10 cellular contexts compared by ENCODE assay signal in genomic region chr3:142029052-142029642, GRCh38.
DNase-seq lines count a peak whose midpoint lies in the region; TF ChIP-seq lines count a peak whose summit lies in the region.
"Had no signal": no experiment of that assay in that cellular context is flagged by ENCODE, and none has a peak within 500 bp of the region (broad histone marks: within the 10 kb centered on the region; RNA-seq: fewer than 3 reads in every experiment).

No MANE protein-coding gene starts in this region.

- no peaks in the 10 kb centered on the region for H3K9me3 Mint-ChIP-seq in glutamatergic neuron (ENCODE audit: unreplicated experiment)

- H3K27me3 ChIP-seq in Karpas-422 (ENCODE audit: low read length) = no peaks in the 10 kb centered on the region
- H3K27me3 ChIP-seq in spleen (replicated peaks in 1 of 7) = no peaks in the 10 kb centered on the region

- 0 out of 2 replicates have a peak overlapping the region, but pooled peaks have one; percentile 24 for H3K9ac ChIP-seq in Karpas-422 (ENCODE audit: low read length)

- no peak overlapping the region for H3K27ac Mint-ChIP-seq in glutamatergic neuron (ENCODE audit: unreplicated experiment)

- H3K27me3 Mint-ChIP-seq in glutamatergic neuron (ENCODE audit: unreplicated experiment) = peaks cover 2% of the 10 kb centered on the region
- H3K27me3 Mint-ChIP-seq: activated naive CD8-positive, alpha-beta T cell; memory B cell had no signal

- H3K4me1 Mint-ChIP-seq in glutamatergic neuron (ENCODE audit: low read depth, unreplicated experiment) = peaks cover 18% of the 10 kb centered on the region

- intact Hi-C loops in spleen (cut with DNase I; ENCODE audit: low total_unique reads) = no loop called here

- H3K9me2 ChIP-seq in Karpas-422 (replicated peaks; ENCODE audit: insufficient read depth, low read length) = no peaks in the 10 kb centered on the region

- peak overlapping the region; percentile 65 for H2AFZ ChIP-seq in Karpas-422 (ENCODE audit: low read length)

- peaks cover 28% of the 10 kb centered on the region for H3K79me2 ChIP-seq in Karpas-422 (ENCODE audit: low read length)

- peak overlapping the region; percentile 3 for H3K4me3 Mint-ChIP-seq in glutamatergic neuron (ENCODE audit: unreplicated experiment)

- H4K20me1 ChIP-seq in Karpas-422 (ENCODE audit: insufficient read depth, low read depth, low read length) = no peaks in the 10 kb centered on the region

- TF ChIP-seq POLR2A in spleen (IDR thresholded peaks at IDR 0.05) = no peak

- H3K36me3 ChIP-seq in Karpas-422 (ENCODE audit: insufficient read depth, low read length) = no peaks in the 10 kb centered on the region
- no peaks in the 10 kb centered on the region for H3K36me3 ChIP-seq in spleen

- no peaks in the 10 kb centered on the region for H3K9me3 ChIP-seq in Karpas-422 (ENCODE audit: low read length)
- H3K9me3 ChIP-seq in spleen = no peaks in the 10 kb centered on the region

- peaks cover 22% of the 10 kb centered on the region for H3K4me1 ChIP-seq in Karpas-422 (ENCODE audit: low read length)
- H3K4me1 ChIP-seq in spleen = peaks cover 0 to 46% (median 22%) of the 10 kb centered on the region in 6 donors

- DNase-seq in NCI-H1417 (lab: John Stamatoyannopoulos, UW) (peak in 2 of 3 experiments; percentile 21 to 52), NCI-H1417 treated with DMSO at 0.1 percent for 48 hours (lab: John Stamatoyannopoulos, UW) (no peak), Karpas-422 (no peak), glutamatergic neuron (no peak), superior temporal gyrus (ENCODE audit: extremely low spot score) (peak; percentile 5), spleen (no peak), iPS-NIHi11 (ENCODE audit: low spot score) (no peak), hepatic stellate cell (ENCODE audit: low spot score) (no peak)

- H3K27ac ChIP-seq in Karpas-422 (ENCODE audit: low read length) (no peak overlapping the region), spleen (peak overlapping the region in 2 of 8 donors; percentile 43 to 61)

- 40 to 49% (median 42%) methylated on average over 3 of the region's 3 CpGs for WGBS in spleen, 5 donors

- peak overlapping the region; percentile 88; the same call in 1 of the 2 replicates for H3K4me3 ChIP-seq in Karpas-422 (ENCODE audit: low read length)
- no peak overlapping the region for H3K4me3 ChIP-seq in spleen

- TF ChIP-seq CTCF in glutamatergic neuron (IDR thresholded peaks at IDR 0.05; ENCODE audit: partially characterized antibody, unreplicated experiment) (no peak), spleen (IDR thresholded peaks at IDR 0.05 in 8 of 11, conservative IDR thresholded peaks at IDR 0.05 in 3 of 11) (no peak)

- H3K36me3 Mint-ChIP-seq in glutamatergic neuron (ENCODE audit: unreplicated experiment) = no peaks in the 10 kb centered on the region

- H3K4me2 ChIP-seq in Karpas-422 (ENCODE audit: low read depth, low read length, poor library complexity, severe bottlenecking) = peak overlapping the region; percentile 81

Comparison
In these comparisons a context has a peak if more than half of its experiments do, and no peak if none do; other contexts are left out.
1. DNase-seq: peak in NCI-H1417 (2 of 3) and superior temporal gyrus (single experiment); none in NCI-H1417 treated with DMSO at 0.1 percent for 48 hours (single experiment), Karpas-422 (single experiment), glutamatergic neuron (single experiment), spleen (single experiment), iPS-NIHi11 (single experiment) and hepatic stellate cell (single experiment).